8 cellular contexts compared by ENCODE assay signal in genomic region chr21:32393677-32394001, GRCh38. TPM values are rescaled to one million over a fixed set of nuclear protein-coding genes. Genes with fewer than 3 reads are reported as not detected.
DNase-seq lines count a peak whose midpoint lies in the region; ATAC-seq, FAIRE-seq and TF ChIP-seq lines count a peak whose summit lies in the region.

No MANE protein-coding gene starts in this region.

- 20 to 46% (median 31%) methylated on average over 9 of the region's 9 CpGs for WGBS in small intestine, 3 donors

- H3K79me2 ChIP-seq in fibroblast of lung (ENCODE audit: control insufficient read depth, insufficient read depth, low read length), result peaks cover 34% of the 10 kb centered on the region

- H2AFZ ChIP-seq in fibroblast of lung (ENCODE audit: low read length), result peak overlapping the region; percentile 93

- no peak overlapping the region for H3K27ac ChIP-seq in SJSA1
- H3K27ac ChIP-seq in fibroblast of lung (ENCODE audit: insufficient read depth, low read length), result peak overlapping the region; percentile 81
- peak overlapping the region; percentile 90 for H3K27ac ChIP-seq in small intestine (ENCODE audit: low read depth in 1 of 2, low read length in 1 of 2)

- ATAC-seq in GM19463 (IDR thresholded peaks at IDR 0.05; ENCODE audit: unreplicated experiment) (no peak), GM21529 (IDR thresholded peaks at IDR 0.05; ENCODE audit: unreplicated experiment) (no peak), HG02623 (IDR thresholded peaks at IDR 0.05; ENCODE audit: unreplicated experiment) (no peak)

- H4K20me1 ChIP-seq in fibroblast of lung (ENCODE audit: control insufficient read depth, extremely low read depth, insufficient read depth, low read length), result no peaks in the 10 kb centered on the region

- in situ Hi-C loops in HAP-1 (cut with MboI; ENCODE audit: low sequenced_read_pairs), result loop anchor here (25.0 kb wide), 1 partner anchor 369 kb away; the partner anchor contains the start of gene PAXBP1

- H3K4me2 ChIP-seq in fibroblast of lung (ENCODE audit: extremely low read depth, insufficient read depth, low read length), result peak overlapping the region; percentile 92

- H3K9me3 ChIP-seq in HAP-1, result no peaks in the 10 kb centered on the region
- no peaks in the 10 kb centered on the region for H3K9me3 ChIP-seq in SJSA1 (replicated peaks)
- H3K9me3 ChIP-seq in fibroblast of lung (ENCODE audit: control insufficient read depth, insufficient read depth, low read depth, low read length), result no peaks in the 10 kb centered on the region
- no peaks in the 10 kb centered on the region for H3K9me3 ChIP-seq in small intestine (ENCODE audit: control insufficient read depth, low read depth)

- no peak for FAIRE-seq in small intestine (lab: Jason Lieb, UNC)

- TF ChIP-seq CTCF in fibroblast of lung (conservative IDR thresholded peaks at IDR 0.05 in 1 of 2, IDR thresholded peaks at IDR 0.05 in 1 of 2; ENCODE audit: low read depth in 1 of 2, low read length in 2 of 2), result no peak

- H3K4me3 ChIP-seq in HAP-1 (peak overlapping the region; percentile 93), SJSA1 (peak overlapping the region; percentile 69), fibroblast of lung (replicated peaks in 1 of 4; ENCODE audit: control extremely low read depth in 1 of 4, insufficient read depth in 1 of 4, low read depth in 3 of 4, low read length in 4 of 4) (peak overlapping the region; percentile 72 to 98 (median 90)), small intestine (ENCODE audit: low read depth in 1 of 2, low read length in 2 of 2) (peak overlapping the region; percentile 64 to 79)

- peak overlapping the region; percentile 43 for H3K9ac ChIP-seq in fibroblast of lung (ENCODE audit: insufficient read depth, low read length)

- H3K4me1 ChIP-seq in HAP-1 (peaks cover 3% of the 10 kb centered on the region; the same call in 1 of the 2 replicates), SJSA1 (replicated peaks) (peaks cover 6% of the 10 kb centered on the region), fibroblast of lung (ENCODE audit: control insufficient read depth, extremely low read depth, insufficient read depth, low read length) (peaks cover 5% of the 10 kb centered on the region), small intestine (ENCODE audit: control insufficient read depth in 2 of 2, insufficient read depth in 1 of 2, low read depth in 1 of 2, low read length in 1 of 2) (peaks cover 2 to 8% of the 10 kb centered on the region in 2 donors)

- no peak for DNase-seq in HAP-1 (ENCODE audit: low spot score in 2 of 2)
- no peak for DNase-seq in SJSA1 (ENCODE audit: low read depth in 1 of 2, low spot score in 2 of 2)
- DNase-seq in fibroblast of lung (ENCODE audit: low read depth in 2 of 2), result no peak
- DNase-seq in small intestine, result no peak
- no peak for DNase-seq in anterior cingulate cortex (lab: John Stamatoyannopoulos, UW)

- H3K36me3 ChIP-seq in HAP-1 (replicated peaks), result peaks cover 12% of the 10 kb centered on the region
- H3K36me3 ChIP-seq in SJSA1, result peaks cover 17% of the 10 kb centered on the region; the same call in 1 of the 2 replicates
- no peaks in the 10 kb centered on the region for H3K36me3 ChIP-seq in fibroblast of lung (ENCODE audit: control insufficient read depth, insufficient read depth, low read length)
- H3K36me3 ChIP-seq in small intestine (ENCODE audit: control insufficient read depth in 2 of 2, insufficient read depth in 2 of 2, low read length in 2 of 2), result no peaks in the 10 kb centered on the region

- H3K27me3 ChIP-seq in HAP-1 (ENCODE audit: low read depth), result peaks cover 5% of the 10 kb centered on the region; the same call in 1 of the 2 replicates
- H3K27me3 ChIP-seq in SJSA1 (replicated peaks), result no peaks in the 10 kb centered on the region
- no peaks in the 10 kb centered on the region for H3K27me3 ChIP-seq in fibroblast of lung (ENCODE audit: control insufficient read depth, insufficient read depth, low read length)
- no peaks in the 10 kb centered on the region for H3K27me3 ChIP-seq in small intestine (ENCODE audit: control insufficient read depth in 2 of 2, insufficient read depth in 2 of 2, low read length in 2 of 2)

RNA-seq across cellular contexts. Expression of gene URB1, which starts 0.8 kb away (rescaled TPM):
- total RNA-seq in SJSA1 (2014; rRNA removed; shearing (Covaris generic)), result 14.0 and 17.4 TPM in 2 replicates
- 15.7 and 17.7 TPM in 2 replicates for total RNA-seq in fibroblast of lung
- 4.3 and 7.3 TPM in 2 replicates for polyA plus RNA-seq in fibroblast of lung
- 6.0 and 10.0 TPM in 2 replicates for polyA plus RNA-seq in fibroblast of lung (2012)
- polyA minus RNA-seq in fibroblast of lung (ENCODE audit: low replicate concordance), result 16.5 and 38.7 TPM in 2 replicates
- polyA plus RNA-seq in small intestine, result 1 to 10 TPM in 1 of 3 donors, under 1 TPM in 2; 0.67 to 6.0 (median 0.81) TPM

RNA-seq across cellular contexts. Expression of gene EVA1C, which starts 18.9 kb away (rescaled TPM):
- 13.4 and 19.6 TPM in 2 replicates for total RNA-seq in SJSA1 (2014; rRNA removed; shearing (Covaris generic))
- total RNA-seq in fibroblast of lung, result 4.4 and 4.6 TPM in 2 replicates
- polyA plus RNA-seq in fibroblast of lung (2.4 and 5.7 TPM in 2 replicates), small intestine (10 to 100 TPM; 13.5 to 33.5 (median 18.6) TPM)
- 2.2 and 6.4 TPM in 2 replicates for polyA plus RNA-seq in fibroblast of lung (2012)
- 5.3 and 5.4 TPM in 2 replicates for polyA minus RNA-seq in fibroblast of lung (ENCODE audit: low replicate concordance)
